16 cellular contexts compared by ENCODE assay signal in genomic region chr2:236638707-236639106, GRCh38.
"Had no signal": no experiment of that assay in that cellular context is flagged by ENCODE, and none has a peak within 500 bp of the region (broad histone marks: within the 10 kb centered on the region; RNA-seq: fewer than 3 reads in every experiment).

No MANE protein-coding gene starts in this region.

- H3K4me3 ChIP-seq: lower lobe of right lung, SK-N-MC, transverse colon had no signal

- H3K27me3 ChIP-seq: transverse colon had no signal

- H3K36me3 ChIP-seq: lower lobe of right lung, transverse colon had no signal

- H3K4me1 ChIP-seq: lower lobe of right lung had no signal

- ATAC-seq: lower lobe of right lung; stimulated activated naive B cell treated with anti-CD40 and anti-IgM and Interleukin-4, amounts not matched to agents 10 μg/mL and 1 μg/mL and 100 μg/mL, for 72 hours; T-cell had no signal

- H3K9me3 ChIP-seq: lower lobe of right lung, transverse colon had no signal

- H3K27ac ChIP-seq: lower lobe of right lung, SK-N-MC, transverse colon had no signal

- DNase-seq: activated CD4-positive, CD25-positive, alpha-beta regulatory T cell treated with anti-CD3 and anti-CD28 coated beads, Interleukin-2, amount 50 U/mL, for 72 hours; activated gamma-delta T cell treated with Interleukin-2 at 50 U/mL for 16 hours; amniotic stem cell; central memory CD4-positive, alpha-beta T cell; cortex of kidney; effector memory CD4-positive, alpha-beta T cell; foreskin melanocyte; immature natural killer cell; lower lobe of right lung; nephron progenitor cell; stimulated activated CD4-positive, alpha-beta T cell treated with anti-CD3 and anti-CD28 coated beads, Interleukin-2, amount 100 ng/mL, for 48 hours; stimulated activated naive B cell treated with anti-CD40 and anti-IgM and Interleukin-4, amounts not matched to agents 10 μg/mL and 1 μg/mL and 100 μg/mL, for 72 hours; T-cell; T1000; transverse colon had no signal
